Comparison of ENCODE assay signal across 18 cellular contexts in genomic region chr2:205273148-205273547, GRCh38.
DNase-seq lines count a peak whose midpoint lies in the region; ATAC-seq, FAIRE-seq and TF ChIP-seq lines count a peak whose summit lies in the region.
"Had no signal": no experiment of that assay in that cellular context is flagged by ENCODE, and none has a peak within 500 bp of the region (broad histone marks: within the 10 kb centered on the region; RNA-seq: fewer than 3 reads in every experiment).

No MANE protein-coding gene starts in this region.

- H3K9me3 ChIP-seq in HUES6 (ENCODE audit: control insufficient read depth, insufficient read depth, low read depth, low read length), result no peaks in the 10 kb centered on the region
- H3K9me3 ChIP-seq in endothelial cell of umbilical vein (replicated peaks; ENCODE audit: control insufficient read depth, insufficient read depth, low read length), result no peaks in the 10 kb centered on the region
- H3K9me3 ChIP-seq in neuronal stem cell (replicated peaks in 1 of 2; ENCODE audit: control insufficient read depth in 2 of 2, insufficient read depth in 1 of 2, low read depth in 1 of 2, low read length in 2 of 2), result no peaks in the 10 kb centered on the region
- H3K9me3 ChIP-seq in BE2C, result no peaks in the 10 kb centered on the region

- POLR2A ChIA-PET in endothelial cell of umbilical vein (lab: Charles Lee), result no interaction called here

- no peak for FAIRE-seq in endothelial cell of umbilical vein (lab: Jason Lieb, UNC)

- no peak overlapping the region for H2BK120ac ChIP-seq in neuronal stem cell (ENCODE audit: low read depth, low read length)

- TF ChIP-seq CTCF in endothelial cell of umbilical vein (IDR thresholded peaks at IDR 0.05; ENCODE audit: extremely low read depth in 1 of 2, insufficient read depth in 1 of 2, low read depth in 1 of 2, low read length in 2 of 2) (no peak), BE2C (IDR thresholded peaks at IDR 0.05; ENCODE audit: low read depth, low read length) (no peak)

- TF ChIP-seq POLR2A in endothelial cell of umbilical vein (IDR thresholded peaks at IDR 0.05; ENCODE audit: low read depth, low read length), result no peak

- CTCF ChIA-PET in endothelial cell of umbilical vein (lab: Charles Lee), result interaction anchor here (1.8 kb wide), 1 partner anchor 403 kb away, joined by 6 read pairs; no protein-coding TSS in a partner anchor

- H3K4me3 ChIP-seq in HUES6 (ENCODE audit: low read depth, low read length) (no peak overlapping the region), endothelial cell of umbilical vein (replicated peaks in 1 of 3; ENCODE audit: insufficient read depth in 1 of 3, low read depth in 1 of 3, low read length in 3 of 3) (no peak overlapping the region), neuronal stem cell (ENCODE audit: low read length in 2 of 2) (no peak overlapping the region), BE2C (ENCODE audit: low read depth, low read length) (no peak overlapping the region)

- H3K27me3 ChIP-seq in HUES6 (ENCODE audit: control insufficient read depth, insufficient read depth, low read length) (no peaks in the 10 kb centered on the region), endothelial cell of umbilical vein (ENCODE audit: control insufficient read depth in 2 of 2, insufficient read depth in 2 of 2, low read length in 2 of 2) (no peaks in the 10 kb centered on the region), neuronal stem cell (ENCODE audit: control insufficient read depth in 3 of 3, insufficient read depth in 3 of 3, low read depth in 1 of 3, low read length in 3 of 3) (no peaks in the 10 kb centered on the region), BE2C (no peaks in the 10 kb centered on the region)

- H3K9me1 ChIP-seq in endothelial cell of umbilical vein (replicated peaks; ENCODE audit: control insufficient read depth, extremely low read depth, insufficient read depth, low read length), result no peaks in the 10 kb centered on the region

- no peak overlapping the region for H2AK5ac ChIP-seq in neuronal stem cell (ENCODE audit: low read depth, low read length)

- peaks cover 35% of the 10 kb centered on the region for H3K4me1 ChIP-seq in HUES6 (ENCODE audit: control insufficient read depth, insufficient read depth, low read length)
- H3K4me1 ChIP-seq in endothelial cell of umbilical vein (ENCODE audit: control insufficient read depth, extremely low read depth, insufficient read depth, low read length), result peaks cover 7% of the 10 kb centered on the region
- H3K4me1 ChIP-seq in neuronal stem cell (ENCODE audit: control insufficient read depth in 2 of 2, insufficient read depth in 1 of 2, low read depth in 1 of 2, low read length in 2 of 2), result peaks cover 11 to 25% of the 10 kb centered on the region in 2 donors
- no peaks in the 10 kb centered on the region for H3K4me1 ChIP-seq in BE2C

- DNase-seq in NCI-H146 (lab: John Stamatoyannopoulos, UW) (peak; percentile 19), NCI-H146 treated with DMSO at 0.1 percent for 48 hours (lab: John Stamatoyannopoulos, UW; ENCODE audit: unreplicated experiment) (no peak), endothelial cell of umbilical vein (ENCODE audit: low read depth, low spot score) (peak; percentile 44), neuronal stem cell (ENCODE audit: low spot score) (peak; percentile 48), D341Med (ENCODE audit: low spot score) (no peak), BE2C (no peak)
- DNase-seq: 8988T; CD4-positive, CD25-positive, alpha-beta regulatory T cell; DND-41; HCEC 1CT; KG1; NCI-H1105 treated with DMSO at 0.1 percent for 48 hours; NCI-H187; NCI-H2107; NCI-H2227 treated with DMSO at 0.1 percent for 48 hours; NCI-H524 treated with DMSO at 0.1 percent for 48 hours had no signal

- no peak overlapping the region for H4K8ac ChIP-seq in neuronal stem cell (ENCODE audit: low read depth, low read length)

- 0 out of 2 replicates have a peak overlapping the region, but pooled peaks have one; percentile 5 for H3K27ac ChIP-seq in HUES6 (ENCODE audit: low read depth, low read length)
- no peak overlapping the region for H3K27ac ChIP-seq in endothelial cell of umbilical vein (ENCODE audit: insufficient read depth, low read depth, low read length)
- H3K27ac ChIP-seq in neuronal stem cell (replicated peaks; ENCODE audit: low read length), result no peak overlapping the region

- no peak overlapping the region for H3K18ac ChIP-seq in neuronal stem cell (ENCODE audit: low read length)

- no CpG with 5 or more reads among the region's 2 CpGs for WGBS in neuronal stem cell (ENCODE audit: extremely low coverage in 2 of 2, insufficient read length in 2 of 2, insufficient replicate concordance in 1 of 2), 2 donors

- H4K20me1 ChIP-seq in endothelial cell of umbilical vein (replicated peaks; ENCODE audit: control insufficient read depth, extremely low read depth, insufficient read depth, low read length), result no peaks in the 10 kb centered on the region

- H3K79me1 ChIP-seq in neuronal stem cell (ENCODE audit: low read depth, low read length), result no peaks in the 10 kb centered on the region

- H3K4ac ChIP-seq in neuronal stem cell (ENCODE audit: low read length), result no peak overlapping the region

- H3K36me3 ChIP-seq in HUES6 (ENCODE audit: control insufficient read depth, insufficient read depth, low read length) (no peaks in the 10 kb centered on the region), endothelial cell of umbilical vein (ENCODE audit: control insufficient read depth in 2 of 2, extremely low read depth in 1 of 2, insufficient read depth in 2 of 2, low read length in 2 of 2) (no peaks in the 10 kb centered on the region), neuronal stem cell (replicated peaks in 1 of 2; ENCODE audit: control insufficient read depth in 2 of 2, insufficient read depth in 2 of 2, low read length in 2 of 2) (no peaks in the 10 kb centered on the region), BE2C (no peaks in the 10 kb centered on the region)

- H4K91ac ChIP-seq in neuronal stem cell (ENCODE audit: low read depth, low read length, poor library complexity), result no peak overlapping the region

- no peak overlapping the region for H2BK15ac ChIP-seq in neuronal stem cell (ENCODE audit: low read length)

- no peak overlapping the region for H2BK5ac ChIP-seq in neuronal stem cell (ENCODE audit: low read length)

- no peak overlapping the region for H3K14ac ChIP-seq in neuronal stem cell (ENCODE audit: low read length)

- dilution Hi-C loops in endothelial cell of umbilical vein (cut with MboI; ENCODE audit: extremely low pct_ligation_motif_present, low sequenced_read_pairs), result no loop called here

- H2BK12ac ChIP-seq in neuronal stem cell (ENCODE audit: low read length), result no peak overlapping the region

- H3K9ac ChIP-seq in HUES6 (ENCODE audit: low read length), result no peak overlapping the region
- no peak overlapping the region for H3K9ac ChIP-seq in endothelial cell of umbilical vein (replicated peaks; ENCODE audit: extremely low read depth, insufficient read depth, low read length)
- H3K9ac ChIP-seq in neuronal stem cell (ENCODE audit: low read depth, low read length, poor library complexity), result no peak overlapping the region

- BruUV-seq in endothelial cell of umbilical vein (replicated peaks; lab: Mats Ljungman, UMichigan), result no TSS peak

- ATAC-seq in GM21367 (IDR thresholded peaks at IDR 0.05; ENCODE audit: unreplicated experiment), result no peak

- H3K79me2 ChIP-seq in endothelial cell of umbilical vein (ENCODE audit: control insufficient read depth, insufficient read depth, low read length), result no peaks in the 10 kb centered on the region

- H3K4me2 ChIP-seq in endothelial cell of umbilical vein (ENCODE audit: insufficient read depth, low read length), result no peak overlapping the region
- no peak overlapping the region for H3K4me2 ChIP-seq in neuronal stem cell (ENCODE audit: insufficient read depth, low read length, poor library complexity, severe bottlenecking)

- intact Hi-C loops in endothelial cell of umbilical vein (cut with micrococcal nuclease), result no loop called here

- H3K23ac ChIP-seq in neuronal stem cell (ENCODE audit: low read depth, low read length, poor library complexity), result no peak overlapping the region

- H2AFZ ChIP-seq in endothelial cell of umbilical vein (ENCODE audit: low read depth, low read length) (no peak overlapping the region), neuronal stem cell (ENCODE audit: low read length) (no peak overlapping the region)

TF ChIP-seq in endothelial cell of umbilical vein, 7 proteins besides CTCF, POLR2A, EP300 and RAD21:
- TF ChIP-seq FOS (IDR thresholded peaks at IDR 0.05; ENCODE audit: borderline replicate concordance, insufficient read depth, low read length) (no peak), MYC (IDR thresholded peaks at IDR 0.05; ENCODE audit: low read depth, low read length) (no peak), JUN (IDR thresholded peaks at IDR 0.05; ENCODE audit: borderline replicate concordance, insufficient read depth, insufficient read length, low read depth) (no peak), GATA2 (IDR thresholded peaks at IDR 0.05; ENCODE audit: insufficient read depth, insufficient read length, low read depth, low read length) (no peak), EZH2 (IDR thresholded peaks at IDR 0.05; ENCODE audit: borderline replicate concordance, low read depth, low read length, severe bottlenecking) (no peak), POLR2AphosphoS5 (IDR thresholded peaks at IDR 0.05; ENCODE audit: insufficient read depth, low read depth, low read length) (no peak)
- TF ChIP-seq, protein P1, sequence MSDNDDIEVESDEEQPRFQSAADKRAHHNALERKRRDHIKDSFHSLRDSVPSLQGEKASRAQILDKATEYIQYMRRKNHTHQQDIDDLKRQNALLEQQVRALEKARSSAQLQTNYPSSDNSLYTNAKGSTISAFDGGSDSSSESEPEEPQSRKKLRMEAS (IDR thresholded peaks at IDR 0.05; ENCODE audit: insufficient read depth, insufficient read length), result no peak
TF ChIP-seq in endothelial cell of umbilical vein: peak in this region for 0.

Comparison
In these comparisons a context has a peak if more than half of its experiments do, and no peak if none do; other contexts are left out.
1. DNase-seq: peak in NCI-H146 (single experiment), endothelial cell of umbilical vein (single experiment) and neuronal stem cell (single experiment); none in NCI-H146 treated with DMSO at 0.1 percent for 48 hours (single experiment), D341Med (single experiment) and BE2C (single experiment).